Comparison of ENCODE assay signal across 8 cellular contexts in genomic region chr19:19618384-19619051, GRCh38. TPM values are rescaled to one million over a fixed set of nuclear protein-coding genes. Genes with fewer than 3 reads are reported as not detected.
DNase-seq lines count a peak whose midpoint lies in the region; ATAC-seq and TF ChIP-seq lines count a peak whose summit lies in the region.

Gene PBX4 (minus strand): TSS chr19:19618687. CDS start chr19:19618629, 58 bp downstream.

- peak within 1 kb of the TSS; percentile 65 to 78 for H3K9ac ChIP-seq in colonic mucosa (ENCODE audit: low read depth in 2 of 2, low read length in 2 of 2)

- H3K9me3 ChIP-seq in colonic mucosa = no peaks in the 10 kb centered on the region

- H3K36me3 ChIP-seq in BJ (ENCODE audit: control insufficient read depth, insufficient read depth, low read length) (no peaks in the 10 kb centered on the region), colonic mucosa (no peaks in the 10 kb centered on the region)

- H3K4me1 ChIP-seq in colonic mucosa = peaks cover 3% of the 10 kb centered on the region

- peak; percentile 49 for DNase-seq in BJ (ENCODE audit: low read depth)
- DNase-seq in GM19238 (ENCODE audit: insufficient read length, low spot score) = peak; percentile 92
- DNase-seq in NCI-H510A treated with DMSO at 0.1 percent for 48 hours (lab: John Stamatoyannopoulos, UW) = peak; percentile 97
- peak; percentile 99 for DNase-seq in activated CD4-positive, alpha-beta T cell treated with anti-CD3 and anti-CD28 coated beads for 4 hours
- peak; percentile 97 for DNase-seq in colonic mucosa
- peak; percentile 83 for DNase-seq in left lobe of liver (ENCODE audit: low spot score)
- peak; percentile 99 for DNase-seq in stimulated activated CD4-positive, alpha-beta T cell treated with anti-CD3 and anti-CD28 coated beads, Interleukin-4, amount 100 ng/mL, for 1 hour

- H3K4me3 ChIP-seq in BJ (ENCODE audit: low read depth, low read length) (peak within 1 kb of the TSS; percentile 64), colonic mucosa (peak within 1 kb of the TSS; percentile 50)

- CTCF ChIA-PET in BJ (lab: Yijun Ruan, JAX) = interaction anchor here (0.9 to 2.4 kb wide), 3 partner anchors 26 to 66 kb away, joined by 3 to 10 read pairs (median 5); no protein-coding TSS in a partner anchor

- H3K27ac ChIP-seq in colonic mucosa = no peak within 1 kb of the TSS

- intact Hi-C loops in colonic mucosa (cut with DNase I) = no loop called here

- no peak for TF ChIP-seq CTCF in BJ (IDR thresholded peaks at IDR 0.05; ENCODE audit: insufficient read depth, low read depth, low read length)
- no peak for TF ChIP-seq CTCF in colonic mucosa (IDR thresholded peaks at IDR 0.05)

- ATAC-seq in HG03432 (IDR thresholded peaks at IDR 0.05; ENCODE audit: unreplicated experiment) (peak; percentile 95), left lobe of liver (peak; percentile 95)

- POLR2A ChIA-PET in BJ (lab: Charles Lee) = no interaction called here

- H3K27me3 ChIP-seq in BJ (ENCODE audit: control insufficient read depth, insufficient read depth, low read length) (no peaks in the 10 kb centered on the region), colonic mucosa (no peaks in the 10 kb centered on the region)

RNA-seq across cellular contexts. Expression of gene PBX4, which starts in this region (rescaled TPM):
- 1.3 and 1.9 TPM in 2 replicates for polyA plus RNA-seq in BJ (2011; rRNA removed)
- polyA minus RNA-seq in BJ (2011; rRNA and poly(A)+ RNA removed) = 0.95 and 2.3 TPM in 2 replicates
- total RNA-seq in colonic mucosa = 1 to 10 TPM; 2.3 to 4.9 TPM
- 0.18 TPM for total RNA-seq in left lobe of liver

Comparison
In these comparisons a context has a peak if more than half of its experiments do, and no peak if none do; other contexts are left out.
1. Peak in DNase-seq and ATAC-seq in left lobe of liver; RNA of the gene not detected or under 1 TPM.
2. DNase-seq: peak in every context shown above with its lines; median percentile 99 in activated CD4-positive, alpha-beta T cell treated with anti-CD3 and anti-CD28 coated beads for 4 hours; 99 in stimulated activated CD4-positive, alpha-beta T cell treated with anti-CD3 and anti-CD28 coated beads, Interleukin-4, amount 100 ng/mL, for 1 hour; 97 in NCI-H510A treated with DMSO at 0.1 percent for 48 hours; 97 in colonic mucosa; 92 in GM19238; 83 in left lobe of liver; 49 in BJ.